In the genomic region with DNA sequence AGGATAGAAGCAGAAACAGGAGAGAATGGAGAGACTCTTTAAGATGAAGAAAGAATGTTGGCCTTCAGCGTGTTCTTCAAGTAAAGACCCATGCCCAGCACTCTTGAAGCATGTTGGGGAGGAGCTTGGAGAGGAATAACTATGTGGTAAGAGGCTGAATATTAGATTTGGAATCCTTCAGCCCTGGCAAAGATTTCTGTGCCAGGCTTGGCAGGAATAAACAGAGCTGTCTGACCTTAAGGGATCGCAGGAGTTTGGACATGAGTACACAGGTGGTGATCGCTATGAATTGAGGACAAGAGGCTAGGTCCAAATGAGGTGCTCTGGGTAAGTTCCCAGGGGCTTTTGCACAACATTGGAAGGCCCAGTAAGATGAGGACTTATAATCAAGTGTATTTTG, we compare ENCODE assay signal across 17 cellular contexts.
DNase-seq lines count a peak whose midpoint lies in the region; ATAC-seq, FAIRE-seq and TF ChIP-seq lines count a peak whose summit lies in the region.
"Had no signal": no experiment of that assay in that cellular context is flagged by ENCODE, and none has a peak within 500 bp of the region (broad histone marks: within the 10 kb centered on the region; RNA-seq: fewer than 3 reads in every experiment).

No MANE protein-coding gene starts in this region.

- intact Hi-C loops in Right ventricle myocardium superior (cut with DNase I) = no loop called here
- intact Hi-C loops in right cardiac atrium (cut with DNase I) = no loop called here
- intact Hi-C loops in left cardiac atrium (cut with DNase I) = loop anchor here in 1 of 2 donors (5.0 kb wide), 1 partner anchor 38 kb away; no protein-coding TSS in a partner anchor

- ATAC-seq in Right ventricle myocardium superior (ENCODE audit: poor library complexity) (peak; percentile 70), right cardiac atrium (no peak), left cardiac atrium (peak; percentile 54 to 77), GM18519 (IDR thresholded peaks at IDR 0.05; ENCODE audit: low FRiP score, unreplicated experiment) (no peak)
- ATAC-seq: Panc1 had no signal

- DNase-seq in Right ventricle myocardium superior (no peak), right cardiac atrium (no peak), left cardiac atrium (no peak), osteoblast (ENCODE audit: insufficient read length, low spot score, missing footprints) (no peak), iPS-NIHi11 (ENCODE audit: low spot score) (no peak), GM19239 (ENCODE audit: insufficient read length, low spot score) (no peak)
- no peak for DNase-seq in stimulated activated CD4-positive, alpha-beta T cell treated with anti-CD3 and anti-CD28 coated beads, Interleukin-1b, Interleukin-23, amount 100 ng/mL, for 48 hours
- DNase-seq: C1 segment of cervical spinal cord, DMS153, EL, HFFc6, Karpas-422, NCI-H187 treated with DMSO at 0.1 percent for 48 hours, NCI-H446 treated with DMSO at 0.1 percent for 48 hours, SHP77 treated with DMSO at 0.1 percent for 48 hours had no signal

- H3K4me3 ChIP-seq in right cardiac atrium (ENCODE audit: low read length) = no peak overlapping the region
- H3K4me3 ChIP-seq in osteoblast (ENCODE audit: insufficient read depth, low read length) = no peak overlapping the region

- H3K9me3 ChIP-seq in right cardiac atrium (ENCODE audit: control insufficient read depth, low read length) = no peaks in the 10 kb centered on the region
- no peaks in the 10 kb centered on the region for H3K9me3 ChIP-seq in osteoblast (ENCODE audit: low read depth, low read length)

- no peak for FAIRE-seq in GM19239 (lab: Jason Lieb, UNC)

- no peaks in the 10 kb centered on the region for H3K36me3 ChIP-seq in osteoblast (ENCODE audit: insufficient read depth, low read length)

- H3K27me3 ChIP-seq in right cardiac atrium (ENCODE audit: control insufficient read depth, insufficient read depth) = no peaks in the 10 kb centered on the region
- H3K27me3 ChIP-seq in osteoblast (ENCODE audit: insufficient read depth, low read length) = no peaks in the 10 kb centered on the region

- no peak overlapping the region for H3K27ac ChIP-seq in right cardiac atrium (ENCODE audit: low read length)
- H3K27ac ChIP-seq in osteoblast (ENCODE audit: low read depth, low read length) = no peak overlapping the region

- H4K20me1 ChIP-seq in osteoblast (ENCODE audit: insufficient read depth, low read length) = no peaks in the 10 kb centered on the region

- no peak overlapping the region for H3K4me2 ChIP-seq in osteoblast (ENCODE audit: insufficient read depth, low read length)

- WGBS in right cardiac atrium = 81% methylated on average over 3 of the region's 3 CpGs

- no peaks in the 10 kb centered on the region for H3K79me2 ChIP-seq in osteoblast (ENCODE audit: insufficient read depth, low read length)

- H3K4me1 ChIP-seq in right cardiac atrium (ENCODE audit: control insufficient read depth, insufficient read depth, low read length) = peaks cover 10% of the 10 kb centered on the region
- peaks cover 5% of the 10 kb centered on the region for H3K4me1 ChIP-seq in osteoblast (ENCODE audit: insufficient read depth, low read length)

- TF ChIP-seq CTCF in osteoblast (IDR thresholded peaks at IDR 0.05; ENCODE audit: extremely low read depth, low read depth, low read length) = no peak

- peak overlapping the region; percentile 20 for H2AFZ ChIP-seq in osteoblast (ENCODE audit: low read length)

Comparison
In these comparisons a context has a peak if more than half of its experiments do, and no peak if none do; other contexts are left out.
1. ATAC-seq: peak in Right ventricle myocardium superior (single experiment) and left cardiac atrium (2 of 2); none in right cardiac atrium (0 of 2) and GM18519 (single experiment).